ENCODE assay signal across 29 cellular contexts in the genomic region with DNA sequence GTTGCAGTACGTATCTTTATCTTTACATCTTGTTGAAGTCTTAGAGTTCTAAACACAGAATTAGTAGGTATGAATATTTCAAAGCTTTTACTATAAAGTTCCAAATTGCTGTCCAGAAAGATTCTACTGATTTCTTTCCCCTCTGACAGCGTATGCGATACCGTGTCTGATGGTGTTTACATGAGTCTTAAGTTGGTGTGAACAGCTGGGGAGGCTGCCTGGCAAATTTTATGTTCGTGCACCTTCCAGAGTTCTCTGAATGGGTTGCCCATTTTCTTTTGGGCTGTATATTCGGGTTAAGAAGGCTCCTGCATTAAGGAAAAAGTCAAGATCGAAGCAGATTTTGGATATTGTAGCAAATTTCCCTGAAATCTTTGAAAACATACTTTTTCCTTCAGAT.
"Had no signal": no experiment of that assay in that cellular context is flagged by ENCODE, and none has a peak within 500 bp of the region (broad histone marks: within the 10 kb centered on the region; RNA-seq: fewer than 3 reads in every experiment).

No MANE protein-coding gene starts in this region.

- H3K27ac ChIP-seq: colonic mucosa, epithelial cell of prostate, esophagus squamous epithelium had no signal

- H3K9me3 ChIP-seq: colonic mucosa, esophagus squamous epithelium, heart left ventricle had no signal

- H3K27ac Mint-ChIP-seq: activated CD4-positive, alpha-beta memory T cell treated with anti-CD3 and anti-CD28 coated beads, Interleukin-2, amount 10 ng/mL, durations not matched to agents 7 days and 5 days; activated naive CD4-positive, alpha-beta T cell treated with anti-CD3 and anti-CD28 coated beads, Interleukin-2, amount 10 ng/mL, durations not matched to agents 7 days and 5 days; activated naive CD8-positive, alpha-beta T cell treated with anti-CD3 and anti-CD28 coated beads, Interleukin-2, amount 10 ng/mL, durations not matched to agents 7 days and 5 days; activated T-cell treated with anti-CD3 and anti-CD28 coated beads, Interleukin-2, amount 50 U/mL, for 24 hours; activated T-cell treated with anti-CD3 and anti-CD28 coated beads, Interleukin-2, amount 50 U/mL, for 72 hours; WTC11 had no signal

- H3K27me3 ChIP-seq: colonic mucosa, esophagus squamous epithelium, heart left ventricle had no signal

- DNase-seq: activated CD4-positive, alpha-beta memory T cell treated with anti-CD3 and anti-CD28 coated beads, Interleukin-2, amount 10 ng/mL, durations not matched to agents 7 days and 5 days; activated CD4-positive, alpha-beta T cell treated with anti-CD3 and anti-CD28 coated beads for 1 hour; activated CD4-positive, alpha-beta T cell treated with anti-CD3 and anti-CD28 coated beads for 4 hours; activated CD4-positive, alpha-beta T cell treated with anti-CD3 and anti-CD28 coated beads, Interleukin-2, amount 10 ng/mL, durations not matched to agents 7 days and 5 days; activated CD4-positive, alpha-beta T cell treated with anti-CD3 and anti-CD28 coated beads, Interleukin-2, amount 50 U/mL, for 4 hours; activated CD8-positive, alpha-beta memory T cell treated with anti-CD3 and anti-CD28 coated beads, Interleukin-2, amount 50 U/mL, for 48 hours; activated gamma-delta T cell; activated naive CD4-positive, alpha-beta T cell; activated naive CD4-positive, alpha-beta T cell treated with anti-CD3 and anti-CD28 coated beads, Interleukin-2, amount 10 ng/mL, durations not matched to agents 7 days and 5 days; activated naive CD8-positive, alpha-beta T cell treated with anti-CD3 and anti-CD28 coated beads, Interleukin-2, amount 10 ng/mL, durations not matched to agents 7 days and 5 days; activated T-cell treated with anti-CD3 and anti-CD28 coated beads for 4 hours; activated T-cell treated with anti-CD3 and anti-CD28 coated beads, Interleukin-2, amount 50 U/mL, for 24 hours; activated T-cell treated with anti-CD3 and anti-CD28 coated beads, Interleukin-2, amount 50 U/mL, for 72 hours; amniotic stem cell; anterior cingulate cortex; caudate nucleus; colonic mucosa; effector CD8-positive, alpha-beta T cell; esophagus squamous epithelium; foreskin melanocyte; glutamatergic neuron; heart left ventricle; T-helper 2 cell had no signal

- H3K9me3 Mint-ChIP-seq: activated CD4-positive, alpha-beta memory T cell treated with anti-CD3 and anti-CD28 coated beads, Interleukin-2, amount 10 ng/mL, durations not matched to agents 7 days and 5 days; activated CD4-positive, alpha-beta T cell treated with anti-CD3 and anti-CD28 coated beads, Interleukin-2, amount 10 ng/mL, durations not matched to agents 7 days and 5 days; activated naive CD4-positive, alpha-beta T cell treated with anti-CD3 and anti-CD28 coated beads, Interleukin-2, amount 10 ng/mL, durations not matched to agents 7 days and 5 days; activated naive CD4-positive, alpha-beta T cell treated with anti-CD3 and anti-CD28 coated beads, Interleukin-2, amount 50 U/mL, for 72 hours; activated naive CD8-positive, alpha-beta T cell treated with anti-CD3 and anti-CD28 coated beads, Interleukin-2, amount 10 ng/mL, durations not matched to agents 7 days and 5 days; activated T-cell treated with anti-CD3 and anti-CD28 coated beads, Interleukin-2, amount 50 U/mL, for 24 hours; activated T-cell treated with anti-CD3 and anti-CD28 coated beads, Interleukin-2, amount 50 U/mL, for 72 hours; WTC11 had no signal

- FAIRE-seq: astrocyte, endometrium, endothelial cell of umbilical vein had no signal

- H3K27me3 Mint-ChIP-seq: activated CD4-positive, alpha-beta memory T cell treated with anti-CD3 and anti-CD28 coated beads, Interleukin-2, amount 10 ng/mL, durations not matched to agents 7 days and 5 days; activated CD4-positive, alpha-beta T cell treated with anti-CD3 and anti-CD28 coated beads, Interleukin-2, amount 10 ng/mL, durations not matched to agents 7 days and 5 days; activated naive CD4-positive, alpha-beta T cell treated with anti-CD3 and anti-CD28 coated beads, Interleukin-2, amount 10 ng/mL, durations not matched to agents 7 days and 5 days; activated naive CD8-positive, alpha-beta T cell treated with anti-CD3 and anti-CD28 coated beads, Interleukin-2, amount 10 ng/mL, durations not matched to agents 7 days and 5 days; activated T-cell treated with anti-CD3 and anti-CD28 coated beads, Interleukin-2, amount 50 U/mL, for 24 hours had no signal

- H3K4me3 Mint-ChIP-seq: activated CD4-positive, alpha-beta memory T cell treated with anti-CD3 and anti-CD28 coated beads, Interleukin-2, amount 10 ng/mL, durations not matched to agents 7 days and 5 days; activated CD4-positive, alpha-beta T cell treated with anti-CD3 and anti-CD28 coated beads, Interleukin-2, amount 10 ng/mL, durations not matched to agents 7 days and 5 days; activated naive CD4-positive, alpha-beta T cell treated with anti-CD3 and anti-CD28 coated beads, Interleukin-2, amount 10 ng/mL, durations not matched to agents 7 days and 5 days; activated naive CD8-positive, alpha-beta T cell treated with anti-CD3 and anti-CD28 coated beads, Interleukin-2, amount 10 ng/mL, durations not matched to agents 7 days and 5 days; activated T-cell treated with anti-CD3 and anti-CD28 coated beads, Interleukin-2, amount 50 U/mL, for 24 hours; activated T-cell treated with anti-CD3 and anti-CD28 coated beads, Interleukin-2, amount 50 U/mL, for 72 hours; WTC11 had no signal

- H3K4me1 ChIP-seq: colonic mucosa had no signal

- H3K4me3 ChIP-seq: colonic mucosa, esophagus squamous epithelium, heart left ventricle had no signal

- ATAC-seq: activated naive CD4-positive, alpha-beta T cell treated with anti-CD3 and anti-CD28 coated beads, Interleukin-2, amount 50 U/mL, for 72 hours; activated T-cell treated with anti-CD3 and anti-CD28 coated beads, Interleukin-2, amount 50 U/mL, for 72 hours; heart left ventricle; WTC11 had no signal
